33 cellular contexts compared by ENCODE assay signal in the genomic region with DNA sequence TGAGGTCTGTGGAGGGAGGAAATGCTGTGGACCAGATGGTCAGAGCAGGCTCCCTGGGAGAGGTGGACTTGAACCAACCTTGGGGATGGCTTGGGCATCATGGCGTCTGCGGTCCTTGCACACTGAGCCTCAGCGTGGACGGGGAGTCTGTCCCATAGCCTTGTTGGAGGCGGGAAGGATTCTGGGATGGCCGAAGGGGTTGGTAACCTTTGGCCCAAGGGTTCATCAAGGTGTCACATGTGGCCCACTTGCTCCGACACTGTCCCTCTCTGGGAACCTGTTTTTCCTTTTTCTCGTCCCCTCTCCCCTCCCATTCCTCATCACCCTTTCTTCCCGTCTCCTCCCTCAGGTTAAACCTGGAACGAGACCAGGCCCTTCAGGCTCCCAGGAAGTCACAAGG.
DNase-seq lines count a peak whose midpoint lies in the region; ATAC-seq and TF ChIP-seq lines count a peak whose summit lies in the region.
"Had no signal": no experiment of that assay in that cellular context is flagged by ENCODE, and none has a peak within 500 bp of the region (broad histone marks: within the 10 kb centered on the region; RNA-seq: fewer than 3 reads in every experiment).

No MANE protein-coding gene starts in this region.

- H3K4me3 ChIP-seq in right atrium auricular region (no peak overlapping the region), HEK293 (ENCODE audit: low read depth, low read length) (no peak overlapping the region), endodermal cell (ENCODE audit: low read length) (no peak overlapping the region)
- H3K4me3 ChIP-seq: A549; BLaER1; BLaER1 treated with 17β-estradiol and CSF1 and Interleukin-3, amounts not matched to agents 10 nM and 100 nM had no signal

- no peaks in the 10 kb centered on the region for H3K36me3 Mint-ChIP-seq in endodermal cell (ENCODE audit: low read depth)
- H3K36me3 Mint-ChIP-seq: CD14-positive monocyte; CD4-positive, alpha-beta memory T cell; CD4-positive, CD25-positive, alpha-beta regulatory T cell; CD8-positive, alpha-beta memory T cell; CD8-positive, alpha-beta T cell had no signal

- DNase-seq in right atrium auricular region (ENCODE audit: low spot score) (peak; percentile 54), Right ventricle myocardium superior (no peak), endodermal cell (peak; percentile 9), AG08396 (ENCODE audit: low spot score) (no peak), ecto neural progenitor cell (ENCODE audit: low spot score) (no peak)
- DNase-seq: 8988T; ACHN; AML-193; BE2C; C1 segment of cervical spinal cord; Caco-2; Calu3; CD4-positive, alpha-beta memory T cell; CD4-positive, alpha-beta T cell; CD4-positive, CD25-positive, alpha-beta regulatory T cell; CD8-positive, alpha-beta memory T cell; CD8-positive, alpha-beta T cell; COR-L47; DMS 273 treated with DMSO at 0.1 percent for 48 hours; DMS153; DMS53; DMS79; DMS79 treated with DMSO at 0.1 percent for 48 hours; DND-41; EL had no signal

- H3K4me3 Mint-ChIP-seq in endodermal cell, result no peak overlapping the region
- H3K4me3 Mint-ChIP-seq: B cell; CD14-positive monocyte; CD4-positive, alpha-beta memory T cell; CD4-positive, alpha-beta T cell; CD4-positive, CD25-positive, alpha-beta regulatory T cell; CD8-positive, alpha-beta memory T cell; CD8-positive, alpha-beta T cell had no signal

- no peak for ATAC-seq in Right ventricle myocardium superior (ENCODE audit: poor library complexity)
- ATAC-seq: A549; CD8-positive, alpha-beta T cell had no signal

- no peaks in the 10 kb centered on the region for H3K9me3 Mint-ChIP-seq in endodermal cell
- H3K9me3 Mint-ChIP-seq: CD4-positive, alpha-beta T cell; CD8-positive, alpha-beta T cell had no signal

- H3K36me3 ChIP-seq in right atrium auricular region (no peaks in the 10 kb centered on the region), HEK293 (ENCODE audit: control insufficient read depth in 2 of 2, insufficient read depth in 1 of 2, low read length in 2 of 2) (no peaks in the 10 kb centered on the region), endodermal cell (ENCODE audit: control insufficient read depth, insufficient read depth, low read length) (no peaks in the 10 kb centered on the region)
- H3K36me3 ChIP-seq: BE2C; BLaER1; BLaER1 treated with 17β-estradiol and CSF1 and Interleukin-3, amounts not matched to agents 10 nM and 100 nM had no signal

- H3K27ac Mint-ChIP-seq in endodermal cell, result no peak overlapping the region
- H3K27ac Mint-ChIP-seq: B cell; CD14-positive monocyte; CD4-positive, alpha-beta memory T cell; CD4-positive, alpha-beta T cell; CD4-positive, CD25-positive, alpha-beta regulatory T cell; CD8-positive, alpha-beta memory T cell; CD8-positive, alpha-beta T cell had no signal

- H3K4me1 ChIP-seq in right atrium auricular region (peaks cover 0 to 26% of the 10 kb centered on the region in 2 donors), HEK293 (ENCODE audit: control insufficient read depth, insufficient read depth, low read length) (peaks cover 37% of the 10 kb centered on the region), endodermal cell (ENCODE audit: control insufficient read depth, insufficient read depth, low read length) (no peaks in the 10 kb centered on the region)
- H3K4me1 ChIP-seq: A549, BE2C, Caco-2 had no signal

- H3K9me3 ChIP-seq in right atrium auricular region, result no peaks in the 10 kb centered on the region
- H3K9me3 ChIP-seq in HEK293 (ENCODE audit: control insufficient read depth, insufficient read depth, low read depth, low read length), result no peaks in the 10 kb centered on the region
- H3K9me3 ChIP-seq in endodermal cell (ENCODE audit: control insufficient read depth, low read length), result no peaks in the 10 kb centered on the region
- H3K9me3 ChIP-seq: A549; BE2C; BLaER1; BLaER1 treated with 17β-estradiol and CSF1 and Interleukin-3, amounts not matched to agents 10 nM and 100 nM; Caco-2 had no signal

- TF ChIP-seq CTCF in right atrium auricular region (IDR thresholded peaks at IDR 0.05) (no peak), HEK293 (tag by site-specific recombination; IDR thresholded peaks at IDR 0.05) (no peak), endodermal cell (conservative IDR thresholded peaks at IDR 0.05) (no peak)

- no peak overlapping the region for H3K9ac ChIP-seq in endodermal cell (ENCODE audit: extremely low read depth, low read length, poor library complexity, severe bottlenecking)
- H3K9ac ChIP-seq: BLaER1; BLaER1 treated with 17β-estradiol and CSF1 and Interleukin-3, amounts not matched to agents 10 nM and 100 nM had no signal

- WGBS in endodermal cell (ENCODE audit: insufficient coverage in 1 of 2, insufficient read length in 1 of 2), 2 experiments, result 95 to 96% methylated on average over 9 to 10 of the region's 10 CpGs

- POLR2A ChIA-PET in HEK293 (lab: Yijun Ruan, JAX), result no interaction called here

- peaks cover 17% of the 10 kb centered on the region for H3K27me3 Mint-ChIP-seq in endodermal cell (ENCODE audit: insufficient read depth)

- CTCF ChIA-PET in HEK293 (lab: Yijun Ruan, JAX), result no interaction called here

- H3K27me3 ChIP-seq in right atrium auricular region, result no peaks in the 10 kb centered on the region
- no peaks in the 10 kb centered on the region for H3K27me3 ChIP-seq in endodermal cell (ENCODE audit: control insufficient read depth, insufficient read depth, low read length, poor library complexity, severe bottlenecking)
- H3K27me3 ChIP-seq: BE2C; BLaER1; BLaER1 treated with 17β-estradiol and CSF1 and Interleukin-3, amounts not matched to agents 10 nM and 100 nM had no signal

- intact Hi-C loops in Right ventricle myocardium superior (cut with DNase I), result no loop called here

- H3K27ac ChIP-seq in right atrium auricular region (no peak overlapping the region), HEK293 (ENCODE audit: extremely low read depth, low read depth, low read length) (no peak overlapping the region), endodermal cell (ENCODE audit: low read depth, low read length) (no peak overlapping the region)
- H3K27ac ChIP-seq: 22Rv1; A549; BLaER1; BLaER1 treated with 17β-estradiol and CSF1 and Interleukin-3, amounts not matched to agents 10 nM and 100 nM; C4-2B had no signal

- H3K4me1 Mint-ChIP-seq in endodermal cell, result peaks cover 4% of the 10 kb centered on the region
- H3K4me1 Mint-ChIP-seq: B cell; CD14-positive monocyte; CD4-positive, alpha-beta memory T cell; CD4-positive, CD25-positive, alpha-beta regulatory T cell; CD8-positive, alpha-beta memory T cell had no signal

TF ChIP-seq in HEK293, 187 proteins besides CTCF, POLR2A, EP300 and RAD21:
- peak; percentile 85; the same call in 1 of the 2 replicates for TF ChIP-seq BCL11B (tag by site-specific recombination; IDR thresholded peaks at IDR 0.05; ENCODE audit: low read depth)
- TF ChIP-seq ZNF596 (tag by site-specific recombination; IDR thresholded peaks at IDR 0.05), result no peak

Comparison
In these comparisons a context has a peak if more than half of its experiments do, and no peak if none do; other contexts are left out.
1. DNase-seq: peak in right atrium auricular region (single experiment) and endodermal cell (single experiment); none in Right ventricle myocardium superior (single experiment), AG08396 (single experiment) and ecto neural progenitor cell (single experiment).